Comparison of ENCODE assay signal across 1 cellular context in genomic region chr18:47175895-47176575, GRCh38.
TF ChIP-seq lines count a peak whose summit lies in the region.

A gene with protein sequence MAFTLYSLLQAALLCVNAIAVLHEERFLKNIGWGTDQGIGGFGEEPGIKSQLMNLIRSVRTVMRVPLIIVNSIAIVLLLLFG (minus strand): TSS chr18:47176364. CDS start chr18:47176277, 87 bp downstream.

TF ChIP-seq in K562, 482 proteins besides CTCF, POLR2A, EP300 and RAD21 (continued from another document and continues in another):
- TF ChIP-seq, protein P1, sequence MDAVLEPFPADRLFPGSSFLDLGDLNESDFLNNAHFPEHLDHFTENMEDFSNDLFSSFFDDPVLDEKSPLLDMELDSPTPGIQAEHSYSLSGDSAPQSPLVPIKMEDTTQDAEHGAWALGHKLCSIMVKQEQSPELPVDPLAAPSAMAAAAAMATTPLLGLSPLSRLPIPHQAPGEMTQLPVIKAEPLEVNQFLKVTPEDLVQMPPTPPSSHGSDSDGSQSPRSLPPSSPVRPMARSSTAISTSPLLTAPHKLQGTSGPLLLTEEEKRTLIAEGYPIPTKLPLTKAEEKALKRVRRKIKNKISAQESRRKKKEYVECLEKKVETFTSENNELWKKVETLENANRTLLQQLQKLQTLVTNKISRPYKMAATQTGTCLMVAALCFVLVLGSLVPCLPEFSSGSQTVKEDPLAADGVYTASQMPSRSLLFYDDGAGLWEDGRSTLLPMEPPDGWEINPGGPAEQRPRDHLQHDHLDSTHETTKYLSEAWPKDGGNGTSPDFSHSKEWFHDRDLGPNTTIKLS (IDR thresholded peaks at IDR 0.05; ENCODE audit: borderline replicate concordance, low read depth), result peak; percentile 94
- TF ChIP-seq CEBPB (tag; IDR thresholded peaks at IDR 0.05), result peak; percentile 12; the same call in 1 of the 2 replicates
- TF ChIP-seq ZFX (CRISPR knock-in tag; IDR thresholded peaks at IDR 0.05), result peak; percentile 81
- TF ChIP-seq TOE1 (IDR thresholded peaks at IDR 0.05; ENCODE audit: borderline replicate concordance), result 0 out of 2 replicates have a peak, but pooled peaks have one; percentile 59
- TF ChIP-seq TOE1 (CRISPR knock-in tag; IDR thresholded peaks at IDR 0.05; ENCODE audit: borderline replicate concordance, low read depth), result no peak
- no peak for TF ChIP-seq MTF1 (CRISPR knock-in tag; IDR thresholded peaks at IDR 0.05; ENCODE audit: borderline replicate concordance)
- peak in 1 of 2 experiments; percentile 63 for TF ChIP-seq MNT (conservative IDR thresholded peaks at IDR 0.05)
- no peak for TF ChIP-seq ZSCAN29 (IDR thresholded peaks at IDR 0.05)
- peak; percentile 83 for TF ChIP-seq RBBP5 (IDR thresholded peaks at IDR 0.05; ENCODE audit: borderline replicate concordance, insufficient read depth, low read length, poor library complexity, severe bottlenecking)
- TF ChIP-seq ILK (tag; IDR thresholded peaks at IDR 0.05; ENCODE audit: borderline replicate concordance, low read depth), result no peak
- TF ChIP-seq TAF9B (IDR thresholded peaks at IDR 0.05; ENCODE audit: partially characterized antibody), result peak; percentile 29
- TF ChIP-seq, protein P2, sequence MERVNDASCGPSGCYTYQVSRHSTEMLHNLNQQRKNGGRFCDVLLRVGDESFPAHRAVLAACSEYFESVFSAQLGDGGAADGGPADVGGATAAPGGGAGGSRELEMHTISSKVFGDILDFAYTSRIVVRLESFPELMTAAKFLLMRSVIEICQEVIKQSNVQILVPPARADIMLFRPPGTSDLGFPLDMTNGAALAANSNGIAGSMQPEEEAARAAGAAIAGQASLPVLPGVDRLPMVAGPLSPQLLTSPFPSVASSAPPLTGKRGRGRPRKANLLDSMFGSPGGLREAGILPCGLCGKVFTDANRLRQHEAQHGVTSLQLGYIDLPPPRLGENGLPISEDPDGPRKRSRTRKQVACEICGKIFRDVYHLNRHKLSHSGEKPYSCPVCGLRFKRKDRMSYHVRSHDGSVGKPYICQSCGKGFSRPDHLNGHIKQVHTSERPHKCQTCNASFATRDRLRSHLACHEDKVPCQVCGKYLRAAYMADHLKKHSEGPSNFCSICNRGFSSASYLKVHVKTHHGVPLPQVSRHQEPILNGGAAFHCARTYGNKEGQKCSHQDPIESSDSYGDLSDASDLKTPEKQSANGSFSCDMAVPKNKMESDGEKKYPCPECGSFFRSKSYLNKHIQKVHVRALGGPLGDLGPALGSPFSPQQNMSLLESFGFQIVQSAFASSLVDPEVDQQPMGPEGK (CRISPR knock-in tag; IDR thresholded peaks at IDR 0.05; ENCODE audit: borderline replicate concordance), result no peak
- peak; percentile 81 for TF ChIP-seq CXXC5 (CRISPR knock-in tag; IDR thresholded peaks at IDR 0.05)
- TF ChIP-seq MAX (CRISPR knock-in tag; IDR thresholded peaks at IDR 0.05), result no peak; the same call in 1 of the 2 replicates
- no peak for TF ChIP-seq CGGBP1 (CRISPR knock-in tag; IDR thresholded peaks at IDR 0.05)
- no peak for TF ChIP-seq HMBOX1 (IDR thresholded peaks at IDR 0.05)
- 0 out of 2 replicates have a peak, but pooled peaks have one; percentile 9 for TF ChIP-seq NFIC (IDR thresholded peaks at IDR 0.05)
- no peak for TF ChIP-seq ZFP30 (CRISPR knock-in tag; IDR thresholded peaks at IDR 0.05; ENCODE audit: borderline replicate concordance)
- no peak for TF ChIP-seq ZFP1 (CRISPR knock-in tag; IDR thresholded peaks at IDR 0.05)
- 0 out of 2 replicates have a peak, but pooled peaks have one; percentile 32 for TF ChIP-seq MGA (IDR thresholded peaks at IDR 0.05)
- no peak for TF ChIP-seq CEBPG (CRISPR knock-in tag; IDR thresholded peaks at IDR 0.05)
- no peak for TF ChIP-seq CEBPG (tag; conservative IDR thresholded peaks at IDR 0.05 in 1 of 2, IDR thresholded peaks at IDR 0.05 in 1 of 2)
- no peak for TF ChIP-seq PREB (CRISPR knock-in tag; IDR thresholded peaks at IDR 0.05)
- no peak for TF ChIP-seq CBX3 (IDR thresholded peaks at IDR 0.05; ENCODE audit: borderline replicate concordance in 1 of 2, low read length in 2 of 2)
- no peak for TF ChIP-seq SRSF9 (IDR thresholded peaks at IDR 0.05; ENCODE audit: borderline replicate concordance, low read depth, low read length)
- TF ChIP-seq CC2D1A (IDR thresholded peaks at IDR 0.05), result no peak
- no peak for TF ChIP-seq ZNF589 (CRISPR knock-in tag; IDR thresholded peaks at IDR 0.05; ENCODE audit: low read depth)
- TF ChIP-seq E2F6 (IDR thresholded peaks at IDR 0.05; ENCODE audit: borderline replicate concordance in 1 of 2, extremely low read depth in 1 of 2, insufficient read depth in 1 of 2, insufficient read length in 1 of 2, low read depth in 1 of 2, low read length in 1 of 2, poor library complexity in 1 of 2, severe bottlenecking in 1 of 2), result peak; percentile 21 to 64
- 0 out of 4 replicates have a peak, but pooled peaks of 1 of the 2 experiments have one; percentile 12 for TF ChIP-seq NRF1 (conservative IDR thresholded peaks at IDR 0.05 in 1 of 2, IDR thresholded peaks at IDR 0.05 in 1 of 2)
- no peak for TF ChIP-seq DPF2 (IDR thresholded peaks at IDR 0.05)
- TF ChIP-seq HNRNPLL (IDR thresholded peaks at IDR 0.05; ENCODE audit: low read depth, low read length, poor library complexity, severe bottlenecking), result peak; percentile 52
- TF ChIP-seq NCOA2 (IDR thresholded peaks at IDR 0.05; ENCODE audit: partially characterized antibody in 2 of 2), result no peak
- 0 out of 2 replicates have a peak, but pooled peaks have one; percentile 33 for TF ChIP-seq NBN (IDR thresholded peaks at IDR 0.05; ENCODE audit: low read depth)
- TF ChIP-seq EZH2 (IDR thresholded peaks at IDR 0.05; ENCODE audit: borderline replicate concordance, low read depth, low read length), result no peak
- TF ChIP-seq SMAD3 (CRISPR knock-in tag; conservative IDR thresholded peaks at IDR 0.05), result no peak
